In genomic region chr6:52724406-52725121, GRCh38 we compare ENCODE assay signal across 8 cellular contexts. TPM values are rescaled to one million over a fixed set of nuclear protein-coding genes. Genes with fewer than 3 reads are reported as not detected.
DNase-seq lines count a peak whose midpoint lies in the region; ATAC-seq, FAIRE-seq and TF ChIP-seq lines count a peak whose summit lies in the region.

No MANE protein-coding gene starts in this region.

- H3K27ac ChIP-seq in foreskin keratinocyte (no peak overlapping the region), pancreas (peak overlapping the region; percentile 47 to 79 (median 66)), aorta (ENCODE audit: low read depth in 1 of 2, low read length in 2 of 2) (peak overlapping the region in 1 of 2 donors; percentile 60)

- H3K27me3 ChIP-seq in foreskin keratinocyte = peaks cover 5% of the 10 kb centered on the region
- no peaks in the 10 kb centered on the region for H3K27me3 ChIP-seq in pancreas
- no peaks in the 10 kb centered on the region for H3K27me3 ChIP-seq in aorta (ENCODE audit: control insufficient read depth in 1 of 2, insufficient read depth in 2 of 2, low read length in 1 of 2)

- H3K4me1 ChIP-seq in foreskin keratinocyte (peaks cover 4% of the 10 kb centered on the region), pancreas (peaks cover 38 to 55% (median 50%) of the 10 kb centered on the region in 3 donors), aorta (ENCODE audit: control insufficient read depth in 1 of 2, insufficient read depth in 2 of 2, low read length in 2 of 2) (peaks cover 3% of the 10 kb centered on the region in 2 donors)

- no peak for FAIRE-seq in pancreas (lab: Jason Lieb, UNC)

- ATAC-seq in GM21619 (IDR thresholded peaks at IDR 0.05; ENCODE audit: unreplicated experiment) (peak; percentile 98), foreskin keratinocyte (peak; percentile 80), pancreas (peak; percentile 84 to 92 (median 85)), aorta (ENCODE audit: low FRiP score) (peak; percentile 90)
- peak; percentile 88 to 89 for ATAC-seq in activated T-cell treated with anti-CD3 and anti-CD28 coated beads, Interleukin-2, amount 50 U/mL, for 72 hours (replicated peaks in 1 of 2)

- TF ChIP-seq CTCF in foreskin keratinocyte (conservative IDR thresholded peaks at IDR 0.05) = peak; percentile 68
- TF ChIP-seq CTCF in pancreas (IDR thresholded peaks at IDR 0.05) = peak; percentile 26 to 67 (median 43)

- no peak overlapping the region for H3K27ac Mint-ChIP-seq in activated T-cell treated with anti-CD3 and anti-CD28 coated beads, Interleukin-2, amount 50 U/mL, for 72 hours

- H3K4me3 ChIP-seq in pancreas (no peak overlapping the region), aorta (ENCODE audit: low read length in 2 of 2) (no peak overlapping the region)

- no peaks in the 10 kb centered on the region for H3K36me3 ChIP-seq in pancreas
- no peaks in the 10 kb centered on the region for H3K36me3 ChIP-seq in aorta (ENCODE audit: control insufficient read depth in 1 of 2, insufficient read depth in 2 of 2, low read length in 1 of 2)

- H3K4me1 Mint-ChIP-seq in activated T-cell treated with anti-CD3 and anti-CD28 coated beads, Interleukin-2, amount 50 U/mL, for 72 hours (ENCODE audit: low read depth) = no peaks in the 10 kb centered on the region

- no peaks in the 10 kb centered on the region for H3K27me3 Mint-ChIP-seq in activated T-cell treated with anti-CD3 and anti-CD28 coated beads, Interleukin-2, amount 50 U/mL, for 72 hours (ENCODE audit: low read depth)

- no peaks in the 10 kb centered on the region for H3K36me3 Mint-ChIP-seq in activated T-cell treated with anti-CD3 and anti-CD28 coated beads, Interleukin-2, amount 50 U/mL, for 72 hours (ENCODE audit: insufficient read depth in 2 of 2)

- no peaks in the 10 kb centered on the region for H3K9me3 ChIP-seq in pancreas
- no peaks in the 10 kb centered on the region for H3K9me3 ChIP-seq in aorta (ENCODE audit: control insufficient read depth, low read length)

- intact Hi-C loops in pancreas (cut with DNase I) (loop anchor here in 1 of 3 donors (5.0 kb wide), 1 partner anchor 38 kb away; the partner anchor contains the start of gene GSTA2), aorta (cut with DNase I) (no loop called here)

- H3K4me3 Mint-ChIP-seq in activated T-cell treated with anti-CD3 and anti-CD28 coated beads, Interleukin-2, amount 50 U/mL, for 72 hours = no peak overlapping the region

- no peaks in the 10 kb centered on the region for H3K9me3 Mint-ChIP-seq in activated T-cell treated with anti-CD3 and anti-CD28 coated beads, Interleukin-2, amount 50 U/mL, for 72 hours

- DNase-seq in ELR (ENCODE audit: low read depth) = peak; percentile 78
- DNase-seq in HuH-7 (ENCODE audit: low spot score) = peak; percentile 44
- peak; percentile 66 for DNase-seq in RKO (ENCODE audit: low spot score)
- DNase-seq in activated T-cell treated with anti-CD3 and anti-CD28 coated beads, Interleukin-2, amount 50 U/mL, for 72 hours = peak; percentile 60 to 61
- peak in 1 of 2 donors; percentile 34 for DNase-seq in foreskin keratinocyte
- DNase-seq in pancreas = peak; percentile 85 to 93 (median 91)
- peak; percentile 93 to 95 for DNase-seq in aorta

- WGBS in pancreas, 2 donors = 41 to 55% methylated on average over 13 of the region's 13 CpGs
- WGBS in aorta, 2 donors = 80% methylated on average over 13 of the region's 13 CpGs

RNA-seq across cellular contexts. Expression of gene GSTA2, which starts 38.7 kb away (rescaled TPM):
- total RNA-seq in activated T-cell treated with anti-CD3 and anti-CD28 coated beads, Interleukin-2, amount 50 U/mL, for 72 hours = not detected
- total RNA-seq in foreskin keratinocyte (not detected in 2 replicates), pancreas (100 to 1,000 TPM in 2 of 6 donors, 10 to 100 TPM in 4; 47.6 to 114 (median 90.4) TPM), aorta (not detected)
- polyA plus RNA-seq in foreskin keratinocyte (not detected in 2 replicates), pancreas (10 to 100 TPM; 26.0 to 30.4 TPM), aorta (10 to 100 TPM in 1 of 2 donors, not detected in 1; 12.6 TPM)

RNA-seq across cellular contexts. Expression of gene TMEM14A, which starts 53.7 kb away (rescaled TPM):
- 1 to 10 TPM; 9.3 to 9.8 TPM for total RNA-seq in activated T-cell treated with anti-CD3 and anti-CD28 coated beads, Interleukin-2, amount 50 U/mL, for 72 hours
- total RNA-seq in foreskin keratinocyte (37.2 and 40.3 TPM in 2 replicates), pancreas (10 to 100 TPM; 12.4 to 24.4 (median 17.3) TPM), aorta (10 to 100 TPM; 25.3 to 26.3 TPM)
- polyA plus RNA-seq in foreskin keratinocyte (39.7 and 39.9 TPM in 2 replicates), pancreas (10 to 100 TPM; 15.9 to 29.6 TPM), aorta (10 to 100 TPM; 37.1 to 79.3 TPM)

Comparison
In these comparisons a context has a peak if more than half of its experiments do, and no peak if none do; other contexts are left out.
1. RNA of gene GSTA2, which starts 38.7 kb away (total RNA-seq): 47.6 to 114 TPM in pancreas; not detected in activated T-cell treated with anti-CD3 and anti-CD28 coated beads, Interleukin-2, amount 50 U/mL, for 72 hours, not detected in foreskin keratinocyte and not detected in aorta; every median in the first group is over 10 times any median in the second.
2. Peak in every context shown above with its lines, with median percentiles within 50 percentile points of each other: ATAC-seq.